In the genomic region with DNA sequence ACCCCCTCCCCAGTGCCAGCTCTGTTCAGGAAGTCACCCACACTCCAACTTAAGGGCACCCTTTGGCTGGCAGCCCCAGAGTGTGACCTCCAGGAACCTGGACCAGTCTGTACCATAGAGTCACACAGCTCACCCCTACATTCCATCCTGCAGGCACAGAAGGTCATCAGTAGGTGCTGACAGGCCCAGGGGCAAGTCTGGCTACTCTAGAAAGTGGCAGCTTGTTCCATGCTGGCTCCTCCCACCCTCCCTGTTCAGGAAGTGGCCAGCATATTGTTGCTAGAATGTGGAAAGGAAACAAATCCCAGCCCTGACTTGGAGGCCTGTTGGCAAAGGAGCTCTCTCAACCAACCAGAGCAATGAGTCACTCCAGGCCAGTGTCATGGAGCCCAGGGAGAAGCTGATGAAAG, we compare ENCODE assay signal across 1 cellular context.
A peak's percentile ranks its signal among the peaks of the same experiment; 100 is the strongest.
TF ChIP-seq lines count a peak whose summit lies in the region.

No MANE protein-coding gene starts in this region.

TF ChIP-seq in HepG2, 621 proteins besides CTCF, POLR2A, EP300 and RAD21 (continued from another document):
- no peak for TF ChIP-seq ZBTB3 (CRISPR knock-in tag; IDR thresholded peaks at IDR 0.05; ENCODE audit: borderline replicate concordance, low read depth)
- TF ChIP-seq, protein P1, sequence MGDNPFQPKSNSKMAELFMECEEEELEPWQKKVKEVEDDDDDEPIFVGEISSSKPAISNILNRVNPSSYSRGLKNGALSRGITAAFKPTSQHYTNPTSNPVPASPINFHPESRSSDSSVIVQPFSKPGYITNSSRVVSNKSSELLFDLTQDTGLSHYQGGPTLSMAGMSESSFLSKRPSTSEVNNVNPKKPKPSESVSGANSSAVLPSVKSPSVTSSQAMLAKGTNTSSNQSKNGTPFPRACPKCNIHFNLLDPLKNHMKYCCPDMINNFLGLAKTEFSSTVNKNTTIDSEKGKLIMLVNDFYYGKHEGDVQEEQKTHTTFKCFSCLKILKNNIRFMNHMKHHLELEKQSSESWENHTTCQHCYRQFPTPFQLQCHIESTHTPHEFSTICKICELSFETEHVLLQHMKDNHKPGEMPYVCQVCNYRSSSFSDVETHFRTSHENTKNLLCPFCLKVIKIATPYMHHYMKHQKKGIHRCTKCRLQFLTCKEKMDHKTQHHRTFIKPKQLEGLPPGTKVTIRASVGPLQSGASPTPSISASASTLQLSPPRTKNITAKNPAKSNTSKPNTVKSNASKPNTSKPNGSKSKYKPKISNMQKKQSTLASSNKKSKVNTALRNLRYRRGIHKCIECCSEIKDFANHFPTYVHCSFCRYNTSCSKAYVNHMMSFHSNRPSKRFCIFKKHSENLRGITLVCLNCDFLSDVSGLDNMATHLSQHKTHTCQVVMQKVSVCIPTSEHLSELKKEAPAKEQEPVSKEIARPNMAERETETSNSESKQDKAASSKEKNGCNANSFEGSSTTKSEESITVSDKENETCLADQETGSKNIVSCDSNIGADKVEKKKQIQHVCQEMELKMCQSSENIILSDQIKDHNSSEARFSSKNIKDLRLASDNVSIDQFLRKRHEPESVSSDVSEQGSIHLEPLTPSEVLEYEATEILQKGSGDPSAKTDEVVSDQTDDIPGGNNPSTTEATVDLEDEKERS (CRISPR knock-in tag; IDR thresholded peaks at IDR 0.05): no peak
- no peak for TF ChIP-seq NFKBIZ (CRISPR knock-in tag; IDR thresholded peaks at IDR 0.05)
- TF ChIP-seq, protein P2, sequence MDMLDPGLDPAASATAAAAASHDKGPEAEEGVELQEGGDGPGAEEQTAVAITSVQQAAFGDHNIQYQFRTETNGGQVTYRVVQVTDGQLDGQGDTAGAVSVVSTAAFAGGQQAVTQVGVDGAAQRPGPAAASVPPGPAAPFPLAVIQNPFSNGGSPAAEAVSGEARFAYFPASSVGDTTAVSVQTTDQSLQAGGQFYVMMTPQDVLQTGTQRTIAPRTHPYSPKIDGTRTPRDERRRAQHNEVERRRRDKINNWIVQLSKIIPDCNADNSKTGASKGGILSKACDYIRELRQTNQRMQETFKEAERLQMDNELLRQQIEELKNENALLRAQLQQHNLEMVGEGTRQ (IDR thresholded peaks at IDR 0.05; ENCODE audit: low read depth, low read length): no peak
- TF ChIP-seq, protein P2 (CRISPR knock-in tag; IDR thresholded peaks at IDR 0.05; ENCODE audit: borderline replicate concordance): no peak
- TF ChIP-seq ZFP37 (CRISPR knock-in tag; IDR thresholded peaks at IDR 0.05; ENCODE audit: borderline replicate concordance): no peak
- TF ChIP-seq, protein P3, sequence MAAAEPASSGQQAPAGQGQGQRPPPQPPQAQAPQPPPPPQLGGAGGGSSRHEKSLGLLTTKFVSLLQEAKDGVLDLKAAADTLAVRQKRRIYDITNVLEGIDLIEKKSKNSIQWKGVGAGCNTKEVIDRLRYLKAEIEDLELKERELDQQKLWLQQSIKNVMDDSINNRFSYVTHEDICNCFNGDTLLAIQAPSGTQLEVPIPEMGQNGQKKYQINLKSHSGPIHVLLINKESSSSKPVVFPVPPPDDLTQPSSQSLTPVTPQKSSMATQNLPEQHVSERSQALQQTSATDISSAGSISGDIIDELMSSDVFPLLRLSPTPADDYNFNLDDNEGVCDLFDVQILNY (CRISPR knock-in tag; conservative IDR thresholded peaks at IDR 0.05): no peak
- no peak for TF ChIP-seq SMARCE1 (IDR thresholded peaks at IDR 0.05; ENCODE audit: borderline replicate concordance)
- no peak for TF ChIP-seq ZFP41 (CRISPR knock-in tag; IDR thresholded peaks at IDR 0.05; ENCODE audit: borderline replicate concordance)
- TF ChIP-seq, protein P4, sequence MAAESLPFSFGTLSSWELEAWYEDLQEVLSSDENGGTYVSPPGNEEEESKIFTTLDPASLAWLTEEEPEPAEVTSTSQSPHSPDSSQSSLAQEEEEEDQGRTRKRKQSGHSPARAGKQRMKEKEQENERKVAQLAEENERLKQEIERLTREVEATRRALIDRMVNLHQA (CRISPR knock-in tag; IDR thresholded peaks at IDR 0.05): no peak
- TF ChIP-seq, protein P5, sequence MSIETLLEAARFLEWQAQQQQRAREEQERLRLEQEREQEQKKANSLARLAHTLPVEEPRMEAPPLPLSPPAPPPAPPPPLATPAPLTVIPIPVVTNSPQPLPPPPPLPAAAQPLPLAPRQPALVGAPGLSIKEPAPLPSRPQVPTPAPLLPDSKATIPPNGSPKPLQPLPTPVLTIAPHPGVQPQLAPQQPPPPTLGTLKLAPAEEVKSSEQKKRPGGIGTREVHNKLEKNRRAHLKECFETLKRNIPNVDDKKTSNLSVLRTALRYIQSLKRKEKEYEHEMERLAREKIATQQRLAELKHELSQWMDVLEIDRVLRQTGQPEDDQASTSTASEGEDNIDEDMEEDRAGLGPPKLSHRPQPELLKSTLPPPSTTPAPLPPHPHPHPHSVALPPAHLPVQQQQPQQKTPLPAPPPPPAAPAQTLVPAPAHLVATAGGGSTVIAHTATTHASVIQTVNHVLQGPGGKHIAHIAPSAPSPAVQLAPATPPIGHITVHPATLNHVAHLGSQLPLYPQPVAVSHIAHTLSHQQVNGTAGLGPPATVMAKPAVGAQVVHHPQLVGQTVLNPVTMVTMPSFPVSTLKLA (IDR thresholded peaks at IDR 0.05): no peak
- no peak for TF ChIP-seq TCF12 (IDR thresholded peaks at IDR 0.05)
- TF ChIP-seq TCF12 (CRISPR knock-in tag; IDR thresholded peaks at IDR 0.05): no peak
- TF ChIP-seq PHF5A (CRISPR knock-in tag; IDR thresholded peaks at IDR 0.05; ENCODE audit: low read depth, unreplicated experiment): no peak
- 0 out of 2 replicates have a peak, but pooled peaks have one; percentile 54 for TF ChIP-seq ZBTB38 (CRISPR knock-in tag; IDR thresholded peaks at IDR 0.05)
- TF ChIP-seq, protein P6, sequence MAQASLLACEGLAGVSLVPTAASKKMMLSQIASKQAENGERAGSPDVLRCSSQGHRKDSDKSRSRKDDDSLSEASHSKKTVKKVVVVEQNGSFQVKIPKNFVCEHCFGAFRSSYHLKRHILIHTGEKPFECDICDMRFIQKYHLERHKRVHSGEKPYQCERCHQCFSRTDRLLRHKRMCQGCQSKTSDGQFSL (CRISPR knock-in tag; IDR thresholded peaks at IDR 0.05): no peak
- no peak for TF ChIP-seq ZNF143 (CRISPR knock-in tag; IDR thresholded peaks at IDR 0.05)
- no peak for TF ChIP-seq RFX3 (CRISPR knock-in tag; IDR thresholded peaks at IDR 0.05)
- TF ChIP-seq, protein P7, sequence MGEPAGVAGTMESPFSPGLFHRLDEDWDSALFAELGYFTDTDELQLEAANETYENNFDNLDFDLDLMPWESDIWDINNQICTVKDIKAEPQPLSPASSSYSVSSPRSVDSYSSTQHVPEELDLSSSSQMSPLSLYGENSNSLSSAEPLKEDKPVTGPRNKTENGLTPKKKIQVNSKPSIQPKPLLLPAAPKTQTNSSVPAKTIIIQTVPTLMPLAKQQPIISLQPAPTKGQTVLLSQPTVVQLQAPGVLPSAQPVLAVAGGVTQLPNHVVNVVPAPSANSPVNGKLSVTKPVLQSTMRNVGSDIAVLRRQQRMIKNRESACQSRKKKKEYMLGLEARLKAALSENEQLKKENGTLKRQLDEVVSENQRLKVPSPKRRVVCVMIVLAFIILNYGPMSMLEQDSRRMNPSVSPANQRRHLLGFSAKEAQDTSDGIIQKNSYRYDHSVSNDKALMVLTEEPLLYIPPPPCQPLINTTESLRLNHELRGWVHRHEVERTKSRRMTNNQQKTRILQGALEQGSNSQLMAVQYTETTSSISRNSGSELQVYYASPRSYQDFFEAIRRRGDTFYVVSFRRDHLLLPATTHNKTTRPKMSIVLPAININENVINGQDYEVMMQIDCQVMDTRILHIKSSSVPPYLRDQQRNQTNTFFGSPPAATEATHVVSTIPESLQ (CRISPR knock-in tag; conservative IDR thresholded peaks at IDR 0.05): no peak
- TF ChIP-seq ZNF12 (CRISPR knock-in tag; IDR thresholded peaks at IDR 0.05): no peak
- TF ChIP-seq, protein P8, sequence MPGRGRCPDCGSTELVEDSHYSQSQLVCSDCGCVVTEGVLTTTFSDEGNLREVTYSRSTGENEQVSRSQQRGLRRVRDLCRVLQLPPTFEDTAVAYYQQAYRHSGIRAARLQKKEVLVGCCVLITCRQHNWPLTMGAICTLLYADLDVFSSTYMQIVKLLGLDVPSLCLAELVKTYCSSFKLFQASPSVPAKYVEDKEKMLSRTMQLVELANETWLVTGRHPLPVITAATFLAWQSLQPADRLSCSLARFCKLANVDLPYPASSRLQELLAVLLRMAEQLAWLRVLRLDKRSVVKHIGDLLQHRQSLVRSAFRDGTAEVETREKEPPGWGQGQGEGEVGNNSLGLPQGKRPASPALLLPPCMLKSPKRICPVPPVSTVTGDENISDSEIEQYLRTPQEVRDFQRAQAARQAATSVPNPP (CRISPR knock-in tag; IDR thresholded peaks at IDR 0.05): no peak
- no peak for TF ChIP-seq ZBTB21 (CRISPR knock-in tag; IDR thresholded peaks at IDR 0.05)
- TF ChIP-seq, protein P9, sequence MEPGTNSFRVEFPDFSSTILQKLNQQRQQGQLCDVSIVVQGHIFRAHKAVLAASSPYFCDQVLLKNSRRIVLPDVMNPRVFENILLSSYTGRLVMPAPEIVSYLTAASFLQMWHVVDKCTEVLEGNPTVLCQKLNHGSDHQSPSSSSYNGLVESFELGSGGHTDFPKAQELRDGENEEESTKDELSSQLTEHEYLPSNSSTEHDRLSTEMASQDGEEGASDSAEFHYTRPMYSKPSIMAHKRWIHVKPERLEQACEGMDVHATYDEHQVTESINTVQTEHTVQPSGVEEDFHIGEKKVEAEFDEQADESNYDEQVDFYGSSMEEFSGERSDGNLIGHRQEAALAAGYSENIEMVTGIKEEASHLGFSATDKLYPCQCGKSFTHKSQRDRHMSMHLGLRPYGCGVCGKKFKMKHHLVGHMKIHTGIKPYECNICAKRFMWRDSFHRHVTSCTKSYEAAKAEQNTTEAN (CRISPR knock-in tag; conservative IDR thresholded peaks at IDR 0.05): no peak
- no peak for TF ChIP-seq ZNF121 (CRISPR knock-in tag; IDR thresholded peaks at IDR 0.05)
- TF ChIP-seq, protein P10, sequence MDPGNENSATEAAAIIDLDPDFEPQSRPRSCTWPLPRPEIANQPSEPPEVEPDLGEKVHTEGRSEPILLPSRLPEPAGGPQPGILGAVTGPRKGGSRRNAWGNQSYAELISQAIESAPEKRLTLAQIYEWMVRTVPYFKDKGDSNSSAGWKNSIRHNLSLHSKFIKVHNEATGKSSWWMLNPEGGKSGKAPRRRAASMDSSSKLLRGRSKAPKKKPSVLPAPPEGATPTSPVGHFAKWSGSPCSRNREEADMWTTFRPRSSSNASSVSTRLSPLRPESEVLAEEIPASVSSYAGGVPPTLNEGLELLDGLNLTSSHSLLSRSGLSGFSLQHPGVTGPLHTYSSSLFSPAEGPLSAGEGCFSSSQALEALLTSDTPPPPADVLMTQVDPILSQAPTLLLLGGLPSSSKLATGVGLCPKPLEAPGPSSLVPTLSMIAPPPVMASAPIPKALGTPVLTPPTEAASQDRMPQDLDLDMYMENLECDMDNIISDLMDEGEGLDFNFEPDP (CRISPR knock-in tag; conservative IDR thresholded peaks at IDR 0.05): no peak
- TF ChIP-seq MAFF (IDR thresholded peaks at IDR 0.05; ENCODE audit: low read depth, low read length): no peak
- TF ChIP-seq SP5 (CRISPR knock-in tag; IDR thresholded peaks at IDR 0.05; ENCODE audit: borderline replicate concordance, low read depth): peak; percentile 54; the same call in 1 of the 2 replicates
- peak; percentile 28; the same call in 1 of the 2 replicates for TF ChIP-seq ZMYM4 (CRISPR knock-in tag; IDR thresholded peaks at IDR 0.05)
- TF ChIP-seq NR2F6 (IDR thresholded peaks at IDR 0.05): 0 out of 2 replicates have a peak, but pooled peaks have one; percentile 38
- peak; percentile 53; the same call in 1 of the 2 replicates for TF ChIP-seq NR2F6 (CRISPR knock-in tag; IDR thresholded peaks at IDR 0.05)
- TF ChIP-seq ZNF572 (CRISPR knock-in tag; IDR thresholded peaks at IDR 0.05): no peak
- TF ChIP-seq, protein P11, sequence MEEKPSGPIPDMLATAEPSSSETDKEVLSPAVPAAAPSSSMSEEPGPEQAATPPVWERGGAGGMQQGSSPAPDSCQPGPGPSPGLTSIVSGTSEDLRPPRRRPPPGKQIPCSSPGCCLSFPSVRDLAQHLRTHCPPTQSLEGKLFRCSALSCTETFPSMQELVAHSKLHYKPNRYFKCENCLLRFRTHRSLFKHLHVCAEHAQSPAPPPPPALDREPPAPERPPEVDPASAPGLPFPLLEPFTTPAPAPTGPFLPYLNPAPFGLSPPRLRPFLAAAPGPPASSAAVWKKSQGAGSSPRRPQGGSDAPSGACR (CRISPR knock-in tag; IDR thresholded peaks at IDR 0.05): no peak
- TF ChIP-seq SOX13 (IDR thresholded peaks at IDR 0.05): no peak
- peak in 1 of 2 experiments; percentile 50; a peak in 1 of 4 replicates for TF ChIP-seq SOX13 (CRISPR knock-in tag; conservative IDR thresholded peaks at IDR 0.05 in 1 of 2, IDR thresholded peaks at IDR 0.05 in 1 of 2)
